In genomic region chr5:119578937-119579336, GRCh38 we compare ENCODE assay signal across 9 cellular contexts. TPM values are rescaled to one million over a fixed set of nuclear protein-coding genes. Genes with fewer than 3 reads are reported as not detected.
DNase-seq lines count a peak whose midpoint lies in the region; ATAC-seq and TF ChIP-seq lines count a peak whose summit lies in the region.
"Had no signal": no experiment of that assay in that cellular context is flagged by ENCODE, and none has a peak within 500 bp of the region (broad histone marks: within the 10 kb centered on the region; RNA-seq: fewer than 3 reads in every experiment).

No MANE protein-coding gene starts in this region.

- no peaks in the 10 kb centered on the region for H4K20me1 ChIP-seq in PC-3 (ENCODE audit: low read length)

- peaks cover 5% of the 10 kb centered on the region for H3K27me3 Mint-ChIP-seq in activated CD4-positive, alpha-beta memory T cell treated with anti-CD3 and anti-CD28 coated beads, Interleukin-2, amount 10 ng/mL, durations not matched to agents 7 days and 5 days

- peak; percentile 67 for ATAC-seq in GM19467 (IDR thresholded peaks at IDR 0.05; ENCODE audit: unreplicated experiment)
- peak; percentile 80 for ATAC-seq in HG03439 (IDR thresholded peaks at IDR 0.05; ENCODE audit: unreplicated experiment)
- peak; percentile 74 for ATAC-seq in PC-3
- peak; percentile 89 for ATAC-seq in foreskin keratinocyte
- ATAC-seq in left ventricle myocardium superior: no peak

- no peaks in the 10 kb centered on the region for H3K36me3 ChIP-seq in PC-3 (ENCODE audit: low read depth, low read length)
- H3K36me3 ChIP-seq: neutrophil had no signal

- no peak overlapping the region for H3K27ac Mint-ChIP-seq in activated CD4-positive, alpha-beta memory T cell treated with anti-CD3 and anti-CD28 coated beads, Interleukin-2, amount 10 ng/mL, durations not matched to agents 7 days and 5 days

- H3K4me3 Mint-ChIP-seq in activated CD4-positive, alpha-beta memory T cell treated with anti-CD3 and anti-CD28 coated beads, Interleukin-2, amount 10 ng/mL, durations not matched to agents 7 days and 5 days: no peak overlapping the region

- no peak overlapping the region for H3K4me2 ChIP-seq in PC-3 (ENCODE audit: low read length)

- H3F3A ChIP-seq in PC-3 (ENCODE audit: low read length, unreplicated experiment): no peaks in the 10 kb centered on the region

- H3K4me1 ChIP-seq in PC-3 (ENCODE audit: insufficient read depth, low read length): no peaks in the 10 kb centered on the region
- no peaks in the 10 kb centered on the region for H3K4me1 ChIP-seq in foreskin keratinocyte

- H3K9me3 ChIP-seq in PC-3 (ENCODE audit: low read length): no peaks in the 10 kb centered on the region
- H3K9me3 ChIP-seq: neutrophil had no signal

- no peaks in the 10 kb centered on the region for H3K79me2 ChIP-seq in PC-3 (ENCODE audit: low read length)

- DNase-seq in EL: peak; percentile 38
- DNase-seq in PC-3: peak; percentile 55
- DNase-seq in foreskin keratinocyte: peak; percentile 5 to 18
- DNase-seq in NCI-H774 (lab: John Stamatoyannopoulos, UW): no peak
- DNase-seq in left ventricle myocardium superior: no peak
- DNase-seq in activated CD4-positive, alpha-beta memory T cell treated with anti-CD3 and anti-CD28 coated beads, Interleukin-2, amount 10 ng/mL, durations not matched to agents 7 days and 5 days: no peak

- no peaks in the 10 kb centered on the region for H3K4me1 Mint-ChIP-seq in activated CD4-positive, alpha-beta memory T cell treated with anti-CD3 and anti-CD28 coated beads, Interleukin-2, amount 10 ng/mL, durations not matched to agents 7 days and 5 days

- no peak overlapping the region for H3K4me3 ChIP-seq in PC-3 (ENCODE audit: low read length)

- intact Hi-C loops in PC-3 (cut with micrococcal nuclease) (no loop called here), left ventricle myocardium superior (cut with micrococcal nuclease) (no loop called here)

- TF ChIP-seq CTCF in PC-3 (conservative IDR thresholded peaks at IDR 0.05; ENCODE audit: low read depth, low read length): peak; percentile 50; the same call in 1 of the 2 replicates
- peak; percentile 51 for TF ChIP-seq CTCF in foreskin keratinocyte (conservative IDR thresholded peaks at IDR 0.05)

- H3K9me2 ChIP-seq in PC-3 (replicated peaks; ENCODE audit: low read length): no peaks in the 10 kb centered on the region

- H3K27me3 ChIP-seq in PC-3 (ENCODE audit: low read length): no peaks in the 10 kb centered on the region
- no peaks in the 10 kb centered on the region for H3K27me3 ChIP-seq in foreskin keratinocyte
- H3K27me3 ChIP-seq: neutrophil had no signal

- no peaks in the 10 kb centered on the region for H3K36me3 Mint-ChIP-seq in activated CD4-positive, alpha-beta memory T cell treated with anti-CD3 and anti-CD28 coated beads, Interleukin-2, amount 10 ng/mL, durations not matched to agents 7 days and 5 days (ENCODE audit: low read depth)

- no peaks in the 10 kb centered on the region for H3K9me3 Mint-ChIP-seq in activated CD4-positive, alpha-beta memory T cell treated with anti-CD3 and anti-CD28 coated beads, Interleukin-2, amount 10 ng/mL, durations not matched to agents 7 days and 5 days

- BruUV-seq in PC-3 (replicated peaks; lab: Mats Ljungman, UMichigan): no TSS peak

- no peak overlapping the region for H3K9ac ChIP-seq in PC-3 (ENCODE audit: low read length)

- POLR2A ChIA-PET in PC-3 (lab: Charles Lee; ENCODE audit: unreplicated experiment): no interaction called here
- POLR2A ChIA-PET in activated CD4-positive, alpha-beta memory T cell treated with anti-CD3 and anti-CD28 coated beads, Interleukin-2, amount 10 ng/mL, durations not matched to agents 7 days and 5 days (lab: Charles Lee): no interaction called here

- H2AFZ ChIP-seq in PC-3 (ENCODE audit: low read length): no peak overlapping the region

- CTCF ChIA-PET in PC-3 (lab: Charles Lee): no interaction called here
- CTCF ChIA-PET in activated CD4-positive, alpha-beta memory T cell treated with anti-CD3 and anti-CD28 coated beads, Interleukin-2, amount 10 ng/mL, durations not matched to agents 7 days and 5 days (lab: Charles Lee): no interaction called here

- H3K27ac ChIP-seq in PC-3 (ENCODE audit: low read length): no peak overlapping the region
- H3K27ac ChIP-seq in foreskin keratinocyte: no peak overlapping the region
- H3K27ac ChIP-seq: neutrophil had no signal

RNA-seq across cellular contexts. Expression of gene FAM170A, which starts 50.4 kb away (rescaled TPM):
- total RNA-seq in PC-3 (2014; rRNA removed) (not detected in 2 replicates), foreskin keratinocyte (not detected in 2 replicates), left ventricle myocardium superior (not detected)
- polyA plus RNA-seq in foreskin keratinocyte: not detected in 2 replicates
- not detected for total RNA-seq in activated CD4-positive, alpha-beta memory T cell treated with anti-CD3 and anti-CD28 coated beads, Interleukin-2, amount 10 ng/mL, durations not matched to agents 7 days and 5 days

Comparison
In these comparisons a context has a peak if more than half of its experiments do, and no peak if none do; other contexts are left out.
1. DNase-seq: peak in EL (single experiment), PC-3 (single experiment) and foreskin keratinocyte (2 of 2); none in NCI-H774 (single experiment), left ventricle myocardium superior (single experiment) and activated CD4-positive, alpha-beta memory T cell treated with anti-CD3 and anti-CD28 coated beads, Interleukin-2, amount 10 ng/mL, durations not matched to agents 7 days and 5 days (single experiment).